Comparison of ENCODE assay signal across 1 cellular context in the genomic region with DNA sequence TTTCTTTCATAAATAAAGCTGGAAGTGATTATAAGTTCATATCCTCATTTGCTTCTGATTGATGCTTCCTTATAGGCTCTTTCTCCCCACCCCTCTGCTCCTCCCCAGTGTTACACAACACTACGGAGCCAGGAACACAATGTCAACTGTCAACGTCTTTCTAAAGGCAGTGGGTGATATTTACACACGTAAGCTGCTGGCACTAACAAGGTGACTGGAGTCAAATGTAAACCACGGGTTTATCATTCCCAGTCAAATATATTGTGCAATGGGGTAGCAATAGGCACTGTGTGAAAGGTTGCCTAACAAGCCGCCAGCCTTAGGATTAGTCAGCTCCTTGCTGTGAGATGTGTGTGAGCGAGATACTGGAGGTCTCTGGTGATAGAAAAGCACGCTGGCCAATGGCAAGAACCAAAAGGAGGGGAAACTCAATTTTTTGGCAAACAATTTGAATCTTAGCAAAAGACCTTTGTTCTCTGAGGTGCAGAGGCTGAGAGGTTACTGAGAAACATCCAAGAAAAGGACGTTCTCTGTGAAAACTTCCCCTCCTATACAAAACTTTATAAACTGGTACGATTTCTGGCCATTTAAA.
A peak's percentile ranks its signal among the peaks of the same experiment; 100 is the strongest.
TF ChIP-seq lines count a peak whose summit lies in the region.

No MANE protein-coding gene starts in this region.

TF ChIP-seq in K562, 482 proteins besides CTCF, POLR2A, EP300 and RAD21 (continued from another document):
- TF ChIP-seq, protein P1, sequence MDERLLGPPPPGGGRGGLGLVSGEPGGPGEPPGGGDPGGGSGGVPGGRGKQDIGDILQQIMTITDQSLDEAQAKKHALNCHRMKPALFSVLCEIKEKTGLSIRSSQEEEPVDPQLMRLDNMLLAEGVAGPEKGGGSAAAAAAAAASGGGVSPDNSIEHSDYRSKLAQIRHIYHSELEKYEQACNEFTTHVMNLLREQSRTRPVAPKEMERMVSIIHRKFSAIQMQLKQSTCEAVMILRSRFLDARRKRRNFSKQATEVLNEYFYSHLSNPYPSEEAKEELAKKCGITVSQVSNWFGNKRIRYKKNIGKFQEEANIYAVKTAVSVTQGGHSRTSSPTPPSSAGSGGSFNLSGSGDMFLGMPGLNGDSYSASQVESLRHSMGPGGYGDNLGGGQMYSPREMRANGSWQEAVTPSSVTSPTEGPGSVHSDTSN (CRISPR knock-in tag; IDR thresholded peaks at IDR 0.05; ENCODE audit: low read depth) = no peak
- TF ChIP-seq, protein P1 (tag; conservative IDR thresholded peaks at IDR 0.05; ENCODE audit: low read depth) = peak; percentile 92
- no peak for TF ChIP-seq CREB1 (IDR thresholded peaks at IDR 0.05)
- TF ChIP-seq CREB1 (CRISPR knock-in tag; IDR thresholded peaks at IDR 0.05) = 0 out of 2 replicates have a peak, but pooled peaks have one; percentile 54
- TF ChIP-seq CTCFL (IDR thresholded peaks at IDR 0.05; ENCODE audit: borderline replicate concordance, insufficient read depth, low read depth, low read length, poor library complexity, severe bottlenecking) = no peak
